In genomic region chr11:121104223-121104831, GRCh38 we compare ENCODE assay signal across 11 cellular contexts. TPM values are rescaled to one million over a fixed set of nuclear protein-coding genes. Genes with fewer than 3 reads are reported as not detected.
DNase-seq lines count a peak whose midpoint lies in the region; ATAC-seq, FAIRE-seq and TF ChIP-seq lines count a peak whose summit lies in the region.
"Had no signal": no experiment of that assay in that cellular context is flagged by ENCODE, and none has a peak within 500 bp of the region (broad histone marks: within the 10 kb centered on the region; RNA-seq: fewer than 3 reads in every experiment).

No MANE protein-coding gene starts in this region.

- TF ChIP-seq CTCF in GM12874 (IDR thresholded peaks at IDR 0.05; ENCODE audit: insufficient read depth, low read depth, low read length) = peak; percentile 29; the same call in 1 of the 2 replicates
- peak; percentile 21 for TF ChIP-seq CTCF in SU-DHL-6 (IDR thresholded peaks at IDR 0.05; ENCODE audit: insufficient read depth, low read length, poor library complexity, severe bottlenecking)
- TF ChIP-seq CTCF in heart right ventricle (IDR thresholded peaks at IDR 0.05) = peak in 2 of 9 donors; percentile 6 to 19
- TF ChIP-seq CTCF in gastrocnemius medialis (IDR thresholded peaks at IDR 0.05 in 4 of 5, conservative IDR thresholded peaks at IDR 0.05 in 1 of 5) = no peak
- TF ChIP-seq CTCF in stomach (IDR thresholded peaks at IDR 0.05) = no peak

- 65 to 70% methylated on average over 11 of the region's 11 CpGs for WGBS in heart right ventricle, 2 donors
- WGBS in small intestine, 3 donors = 75 to 92% (median 89%) methylated on average over 11 of the region's 11 CpGs
- 78 to 87% (median 84%) methylated on average over 11 of the region's 11 CpGs for whole genome bisulfite sequencing in stomach, 5 donors

- peak; percentile 22 to 32 for DNase-seq in heart right ventricle
- DNase-seq in gastrocnemius medialis = peak; percentile 6 to 25
- DNase-seq in small intestine = no peak
- DNase-seq in stomach = no peak
- no peak for DNase-seq in HK-2 (ENCODE audit: unreplicated experiment)
- DNase-seq: effector CD4-positive, alpha-beta T cell; GDM1 had no signal

- H3F3A ChIP-seq in SU-DHL-6 (ENCODE audit: insufficient read depth) = no peaks in the 10 kb centered on the region

- TF ChIP-seq EP300 in stomach (IDR thresholded peaks at IDR 0.05) = no peak

- H2AFZ ChIP-seq in SU-DHL-6 (ENCODE audit: low read depth, low read length, severe bottlenecking) = no peak overlapping the region

- no peaks in the 10 kb centered on the region for H3K9me2 ChIP-seq in SU-DHL-6 (replicated peaks; ENCODE audit: insufficient read depth, low read length)

- no peak for TF ChIP-seq POLR2A in gastrocnemius medialis (IDR thresholded peaks at IDR 0.05)
- TF ChIP-seq POLR2A in stomach (IDR thresholded peaks at IDR 0.05) = no peak

- no peak overlapping the region for H3K4me2 ChIP-seq in SU-DHL-6 (ENCODE audit: low read depth, low read length, poor library complexity, severe bottlenecking)

- in situ Hi-C loops in gastrocnemius medialis (cut with MboI; ENCODE audit: low sequenced_read_pairs in 4 of 4) = loop anchor here in 2 of 4 donors (25.0 kb wide), 1 partner anchor 592 kb away; the partner anchor contains the start of gene GRIK4 (in 2 of the 2)

- intact Hi-C loops in heart right ventricle (cut with DNase I) = loop anchor here in 1 of 10 donors (10.0 kb wide), 1 partner anchor 150 kb away; no protein-coding TSS in a partner anchor
- intact Hi-C loops in gastrocnemius medialis (cut with DNase I; ENCODE audit: low total_unique reads) = no loop called here
- intact Hi-C loops in stomach (cut with DNase I; ENCODE audit: low total_unique reads) = no loop called here

- H3K36me3 ChIP-seq in SU-DHL-6 (ENCODE audit: low read length) (no peaks in the 10 kb centered on the region), heart right ventricle (no peaks in the 10 kb centered on the region), gastrocnemius medialis (no peaks in the 10 kb centered on the region), small intestine (ENCODE audit: control insufficient read depth in 2 of 2, insufficient read depth in 2 of 2, low read length in 2 of 2) (no peaks in the 10 kb centered on the region), stomach (no peaks in the 10 kb centered on the region)

- no peaks in the 10 kb centered on the region for H3K9me3 ChIP-seq in SU-DHL-6 (ENCODE audit: insufficient read depth, low read length)
- H3K9me3 ChIP-seq in heart right ventricle = no peaks in the 10 kb centered on the region
- H3K9me3 ChIP-seq in gastrocnemius medialis = no peaks in the 10 kb centered on the region
- no peaks in the 10 kb centered on the region for H3K9me3 ChIP-seq in small intestine (ENCODE audit: control insufficient read depth, low read depth)
- H3K9me3 ChIP-seq in stomach = no peaks in the 10 kb centered on the region

- H3K27ac ChIP-seq in SU-DHL-6 (ENCODE audit: low read depth, low read length) (no peak overlapping the region), heart right ventricle (peak overlapping the region in 3 of 10 donors; percentile 23 to 41 (median 31)), gastrocnemius medialis (peak overlapping the region in 2 of 4 donors; percentile 25 to 41), small intestine (ENCODE audit: low read depth in 1 of 2, low read length in 1 of 2) (no peak overlapping the region), stomach (peak overlapping the region in 1 of 5 donors; percentile 57)

- H3K27me3 ChIP-seq in SU-DHL-6 (ENCODE audit: low read length) (no peaks in the 10 kb centered on the region), heart right ventricle (no peaks in the 10 kb centered on the region), gastrocnemius medialis (no peaks in the 10 kb centered on the region), small intestine (ENCODE audit: control insufficient read depth in 2 of 2, insufficient read depth in 2 of 2, low read length in 2 of 2) (no peaks in the 10 kb centered on the region), stomach (no peaks in the 10 kb centered on the region)

- ATAC-seq in heart right ventricle = peak in 7 of 8 donors; percentile 25 to 80 (median 66)
- ATAC-seq in gastrocnemius medialis = no peak
- no peak for ATAC-seq in GM21360 (IDR thresholded peaks at IDR 0.05; ENCODE audit: unreplicated experiment)

- no peak for FAIRE-seq in small intestine (lab: Jason Lieb, UNC)
- FAIRE-seq: astrocyte had no signal

- H4K20me1 ChIP-seq in SU-DHL-6 (ENCODE audit: low read depth, low read length) = no peaks in the 10 kb centered on the region

- H3K79me2 ChIP-seq in SU-DHL-6 (ENCODE audit: insufficient read depth, low read length) = no peaks in the 10 kb centered on the region

- no peak overlapping the region for H3K9ac ChIP-seq in SU-DHL-6 (ENCODE audit: low read length)

- H3K4me3 ChIP-seq in SU-DHL-6 (ENCODE audit: insufficient read depth, low read length, poor library complexity, severe bottlenecking) (no peak overlapping the region), heart right ventricle (no peak overlapping the region), gastrocnemius medialis (no peak overlapping the region), small intestine (ENCODE audit: low read depth in 1 of 2, low read length in 2 of 2) (no peak overlapping the region), stomach (no peak overlapping the region)

- H3K4me1 ChIP-seq in heart right ventricle (peaks cover 0 to 23% (median 14%) of the 10 kb centered on the region in 9 donors), gastrocnemius medialis (peaks cover 14 to 16% of the 10 kb centered on the region in 2 donors), small intestine (ENCODE audit: control insufficient read depth in 2 of 2, insufficient read depth in 1 of 2, low read depth in 1 of 2, low read length in 1 of 2) (no peaks in the 10 kb centered on the region), stomach (peaks cover 0 to 10% (median 5%) of the 10 kb centered on the region in 4 donors)

RNA-seq across cellular contexts. Expression of gene TECTA, which starts 3.3 kb away (rescaled TPM):
- total RNA-seq in heart right ventricle (1 to 10 TPM in 6 of 10 donors, under 1 TPM in 4; 0.71 to 1.7 (median 1.1) TPM), gastrocnemius medialis (1 to 10 TPM in 1 of 4 donors, under 1 TPM in 3; 0.17 to 1.6 (median 0.45) TPM), stomach (1 to 10 TPM in 2 of 5 donors, not detected in 3; 1.1 to 1.4 TPM)
- polyA plus RNA-seq in heart right ventricle (1 to 10 TPM in 1 of 2 donors, under 1 TPM in 1; 0.38 to 1.9 TPM), small intestine (under 1 TPM in 1 of 3 donors, not detected in 2; 0.21 TPM), stomach (under 1 TPM; 0.06 to 0.25 (median 0.15) TPM)

Comparison
In these comparisons a context has a peak if more than half of its experiments do, and no peak if none do; other contexts are left out.
1. CTCF ChIP-seq: peak in GM12874 (single experiment) and SU-DHL-6 (single experiment); none in gastrocnemius medialis (0 of 5) and stomach (0 of 7).
2. ATAC-seq: peak in heart right ventricle (7 of 8); none in gastrocnemius medialis (0 of 2) and GM21360 (single experiment).
3. DNase-seq: peak in heart right ventricle (2 of 2) and gastrocnemius medialis (2 of 2); none in small intestine (single experiment), stomach (single experiment) and HK-2 (single experiment).